ENCODE assay signal across 14 cellular contexts in the genomic region with DNA sequence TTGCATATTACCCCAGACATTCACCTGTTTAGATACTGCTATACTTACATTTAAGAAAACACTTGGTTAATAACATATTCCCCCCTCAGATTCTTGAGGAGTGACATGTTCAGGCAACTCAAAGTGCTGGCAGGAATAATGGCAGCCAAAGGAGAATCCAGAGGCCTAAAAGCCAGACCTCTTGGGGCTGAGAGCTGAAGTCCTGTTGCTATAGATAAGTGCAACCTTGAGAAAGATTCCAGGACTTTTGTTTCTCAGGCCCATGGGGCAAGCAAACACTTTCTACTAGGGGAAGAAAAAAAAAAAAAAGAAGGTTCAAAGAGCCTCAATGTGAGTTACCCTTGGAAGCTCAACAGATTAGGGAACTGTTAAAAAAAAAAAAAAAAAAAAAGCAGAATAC.
DNase-seq lines count a peak whose midpoint lies in the region; ATAC-seq and TF ChIP-seq lines count a peak whose summit lies in the region.
"Had no signal": no experiment of that assay in that cellular context is flagged by ENCODE, and none has a peak within 500 bp of the region (broad histone marks: within the 10 kb centered on the region; RNA-seq: fewer than 3 reads in every experiment).

No MANE protein-coding gene starts in this region.

- no peaks in the 10 kb centered on the region for H3K79me2 ChIP-seq in hepatocyte

- H3K27me3 ChIP-seq in cardiac muscle cell = no peaks in the 10 kb centered on the region
- H3K27me3 ChIP-seq in hepatocyte = no peaks in the 10 kb centered on the region
- H3K27me3 ChIP-seq in H7 (ENCODE audit: control insufficient read depth, insufficient read depth, low read length) = no peaks in the 10 kb centered on the region

- no peak overlapping the region for H3K4me3 ChIP-seq in cardiac muscle cell
- no peak overlapping the region for H3K4me3 ChIP-seq in hepatocyte
- H3K4me3 ChIP-seq in skeletal muscle cell (ENCODE audit: low read depth, low read length) = no peak overlapping the region
- no peak overlapping the region for H3K4me3 ChIP-seq in H7 (ENCODE audit: insufficient read depth, low read depth, low read length)
- H3K4me3 ChIP-seq: GM12878 had no signal

- peak in 1 of 2 donors; percentile 17 for DNase-seq in cardiac muscle cell (ENCODE audit: low read depth in 1 of 2, low spot score in 1 of 2)
- DNase-seq in Right ventricle myocardium inferior (ENCODE audit: missing footprints) = no peak
- no peak for DNase-seq in hepatocyte (ENCODE audit: low spot score)
- peak; percentile 24 for DNase-seq in skeletal muscle cell (ENCODE audit: low read depth)
- no peak for DNase-seq in H7
- no peak for DNase-seq in GOT3 (lab: John Stamatoyannopoulos, UW)
- DNase-seq in activated CD4-positive, CD25-positive, alpha-beta regulatory T cell treated with anti-CD3 and anti-CD28 coated beads, Interleukin-2, amount 50 U/mL, for 72 hours = no peak
- DNase-seq: ACHN; C1 segment of cervical spinal cord; CD4-positive, alpha-beta memory T cell; DMS79 had no signal

- H2AFZ ChIP-seq in hepatocyte = no peak overlapping the region

- H3K36me3 ChIP-seq in cardiac muscle cell (no peaks in the 10 kb centered on the region), hepatocyte (replicated peaks; ENCODE audit: insufficient read depth, low read depth) (no peaks in the 10 kb centered on the region), H7 (replicated peaks; ENCODE audit: control insufficient read depth, insufficient read depth, low read length) (no peaks in the 10 kb centered on the region)

- TF ChIP-seq CTCF in cardiac muscle cell (IDR thresholded peaks at IDR 0.05; ENCODE audit: low read depth, low read length) (no peak), VCaP (conservative IDR thresholded peaks at IDR 0.05) (no peak), hepatocyte (IDR thresholded peaks at IDR 0.05; ENCODE audit: poor library complexity) (no peak)

- H3K4me2 ChIP-seq in hepatocyte = no peak overlapping the region

- H3K9me2 ChIP-seq in hepatocyte (replicated peaks; ENCODE audit: insufficient read depth) = no peaks in the 10 kb centered on the region

- H4K20me1 ChIP-seq in hepatocyte (ENCODE audit: insufficient read depth, poor library complexity, severe bottlenecking) = no peaks in the 10 kb centered on the region

- H3K4me1 ChIP-seq in cardiac muscle cell (ENCODE audit: low read depth) = peaks cover 7% of the 10 kb centered on the region
- no peaks in the 10 kb centered on the region for H3K4me1 ChIP-seq in hepatocyte (ENCODE audit: insufficient read depth)

- ATAC-seq in Right ventricle myocardium inferior = no peak
- ATAC-seq: GM12878, HCT116 had no signal

- intact Hi-C loops in Right ventricle myocardium inferior (cut with DNase I) = no loop called here

- no peaks in the 10 kb centered on the region for H3K9me3 ChIP-seq in cardiac muscle cell (ENCODE audit: low read depth)
- H3K9me3 ChIP-seq in hepatocyte (ENCODE audit: low read depth) = no peaks in the 10 kb centered on the region

- H3K27ac ChIP-seq in cardiac muscle cell (peak overlapping the region; percentile 51), VCaP (peak overlapping the region; percentile 50; the same call in 1 of the 2 replicates), hepatocyte (peak overlapping the region; percentile 69)
